ENCODE assay signal across 1 cellular context in the genomic region with DNA sequence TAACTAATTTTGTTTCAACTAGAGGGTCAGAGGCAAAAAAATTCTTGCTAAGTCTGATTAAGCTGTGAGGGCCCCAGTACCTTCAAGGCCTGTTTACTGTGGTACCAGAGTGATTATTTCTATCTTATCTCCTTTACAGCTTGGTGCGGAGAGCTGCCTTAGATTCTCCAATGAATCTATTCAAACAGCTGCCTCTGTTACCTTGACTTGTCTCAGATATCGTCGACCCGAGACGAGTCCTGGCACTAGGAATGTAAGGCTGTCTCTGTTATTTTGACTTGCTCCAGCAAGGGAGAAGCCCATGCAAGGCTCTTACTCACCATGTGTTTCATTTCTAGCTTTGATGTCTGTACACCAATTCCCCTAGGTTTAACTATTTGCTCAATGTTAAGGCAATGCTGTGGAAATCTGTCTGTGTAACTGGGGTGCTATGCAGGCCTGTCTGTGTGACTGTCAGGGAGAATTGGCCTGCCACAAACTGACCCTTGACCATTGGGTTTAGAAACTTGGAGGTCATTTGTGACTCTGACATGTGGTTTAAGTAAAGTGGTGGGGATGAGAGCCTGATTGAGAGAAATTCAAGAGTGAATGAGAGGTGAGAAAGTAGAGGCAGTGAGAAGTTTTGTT.
TF ChIP-seq lines count a peak whose summit lies in the region.

No MANE protein-coding gene starts in this region.

TF ChIP-seq in IMR-90, 13 proteins besides CTCF, POLR2A, EP300 and RAD21:
- TF ChIP-seq NFE2L2 (IDR thresholded peaks at IDR 0.05; ENCODE audit: low read depth, low read length) (no peak), RFX5 (IDR thresholded peaks at IDR 0.05; ENCODE audit: low read depth, low read length) (no peak), BHLHE40 (IDR thresholded peaks at IDR 0.05; ENCODE audit: low read depth, low read length) (no peak), RCOR1 (IDR thresholded peaks at IDR 0.05; ENCODE audit: insufficient replicate concordance, low read length) (no peak), MXI1 (IDR thresholded peaks at IDR 0.05; ENCODE audit: borderline replicate concordance, low read depth, low read length) (no peak), FOS (IDR thresholded peaks at IDR 0.05; ENCODE audit: low read depth, low read length) (no peak), CEBPB (IDR thresholded peaks at IDR 0.05; ENCODE audit: low read depth, low read length) (no peak), CHD1 (IDR thresholded peaks at IDR 0.05; ENCODE audit: low read depth, low read length) (no peak), SMC3 (IDR thresholded peaks at IDR 0.05; ENCODE audit: low read depth, low read length) (no peak), MAZ (IDR thresholded peaks at IDR 0.05; ENCODE audit: borderline replicate concordance, low read depth, low read length) (no peak), MAFK (IDR thresholded peaks at IDR 0.05; ENCODE audit: low read depth, low read length) (no peak)
- TF ChIP-seq, protein P1, sequence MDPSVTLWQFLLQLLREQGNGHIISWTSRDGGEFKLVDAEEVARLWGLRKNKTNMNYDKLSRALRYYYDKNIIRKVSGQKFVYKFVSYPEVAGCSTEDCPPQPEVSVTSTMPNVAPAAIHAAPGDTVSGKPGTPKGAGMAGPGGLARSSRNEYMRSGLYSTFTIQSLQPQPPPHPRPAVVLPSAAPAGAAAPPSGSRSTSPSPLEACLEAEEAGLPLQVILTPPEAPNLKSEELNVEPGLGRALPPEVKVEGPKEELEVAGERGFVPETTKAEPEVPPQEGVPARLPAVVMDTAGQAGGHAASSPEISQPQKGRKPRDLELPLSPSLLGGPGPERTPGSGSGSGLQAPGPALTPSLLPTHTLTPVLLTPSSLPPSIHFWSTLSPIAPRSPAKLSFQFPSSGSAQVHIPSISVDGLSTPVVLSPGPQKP (IDR thresholded peaks at IDR 0.05; ENCODE audit: borderline replicate concordance, low read depth, low read length): no peak
- TF ChIP-seq, protein P2, sequence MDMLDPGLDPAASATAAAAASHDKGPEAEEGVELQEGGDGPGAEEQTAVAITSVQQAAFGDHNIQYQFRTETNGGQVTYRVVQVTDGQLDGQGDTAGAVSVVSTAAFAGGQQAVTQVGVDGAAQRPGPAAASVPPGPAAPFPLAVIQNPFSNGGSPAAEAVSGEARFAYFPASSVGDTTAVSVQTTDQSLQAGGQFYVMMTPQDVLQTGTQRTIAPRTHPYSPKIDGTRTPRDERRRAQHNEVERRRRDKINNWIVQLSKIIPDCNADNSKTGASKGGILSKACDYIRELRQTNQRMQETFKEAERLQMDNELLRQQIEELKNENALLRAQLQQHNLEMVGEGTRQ (IDR thresholded peaks at IDR 0.05; ENCODE audit: low read depth, low read length): no peak
